19 cellular contexts compared by ENCODE assay signal in genomic region chr5:143533978-143534763, GRCh38.
DNase-seq lines count a peak whose midpoint lies in the region; ATAC-seq, FAIRE-seq and TF ChIP-seq lines count a peak whose summit lies in the region.
"Had no signal": no experiment of that assay in that cellular context is flagged by ENCODE, and none has a peak within 500 bp of the region (broad histone marks: within the 10 kb centered on the region; RNA-seq: fewer than 3 reads in every experiment).

No MANE protein-coding gene starts in this region.

- peak; percentile 70 for ATAC-seq in Right ventricle myocardium inferior
- ATAC-seq in right cardiac atrium: peak; percentile 41 to 42
- ATAC-seq in HG02759 (IDR thresholded peaks at IDR 0.05; ENCODE audit: unreplicated experiment): no peak

- no peak overlapping the region for H3K4me3 Mint-ChIP-seq in chondrocyte (ENCODE audit: unreplicated experiment)
- H3K4me3 Mint-ChIP-seq in immature natural killer cell: no peak overlapping the region
- H3K4me3 Mint-ChIP-seq: CD8-positive, alpha-beta memory T cell had no signal

- H3K27me3 ChIP-seq in right atrium auricular region (no peaks in the 10 kb centered on the region), right cardiac atrium (ENCODE audit: control insufficient read depth, insufficient read depth) (no peaks in the 10 kb centered on the region)
- H3K27me3 ChIP-seq: BLaER1 treated with 17β-estradiol and CSF1 and Interleukin-3, amounts not matched to agents 10 nM and 100 nM; MG63 had no signal

- peaks cover 0 to 7% of the 10 kb centered on the region in 2 donors for H3K9me3 ChIP-seq in right atrium auricular region
- H3K9me3 ChIP-seq in right cardiac atrium (ENCODE audit: control insufficient read depth, low read length): no peaks in the 10 kb centered on the region

- no peaks in the 10 kb centered on the region for H3K4me1 ChIP-seq in right atrium auricular region
- no peaks in the 10 kb centered on the region for H3K4me1 ChIP-seq in right cardiac atrium (ENCODE audit: control insufficient read depth, insufficient read depth, low read length)
- H3K4me1 ChIP-seq: BLaER1 treated with 17β-estradiol and CSF1 and Interleukin-3, amounts not matched to agents 10 nM and 100 nM had no signal

- no peaks in the 10 kb centered on the region for H3K36me3 ChIP-seq in right atrium auricular region
- H3K36me3 ChIP-seq: BLaER1 treated with 17β-estradiol and CSF1 and Interleukin-3, amounts not matched to agents 10 nM and 100 nM had no signal

- no peak overlapping the region for H3K27ac ChIP-seq in right atrium auricular region
- H3K27ac ChIP-seq in right cardiac atrium (ENCODE audit: low read length): no peak overlapping the region
- H3K27ac ChIP-seq: BLaER1 treated with 17β-estradiol and CSF1 and Interleukin-3, amounts not matched to agents 10 nM and 100 nM; KMS-11 had no signal

- 66% methylated on average over 4 of the region's 4 CpGs for WGBS in right cardiac atrium

- DNase-seq in Right ventricle myocardium inferior (ENCODE audit: missing footprints): no peak
- no peak for DNase-seq in right atrium auricular region (ENCODE audit: low spot score)
- peak; percentile 27 for DNase-seq in RCC 7860 (ENCODE audit: low spot score)
- DNase-seq in right cardiac atrium: peak in 1 of 3 donors; percentile 59
- DNase-seq in GM19239 (ENCODE audit: insufficient read length, low spot score): no peak
- no peak for DNase-seq in chondrocyte (ENCODE audit: low spot score)
- DNase-seq in immature natural killer cell: no peak
- DNase-seq: CD8-positive, alpha-beta memory T cell; EL; MG63; NCI-H1092; NCI-H146; NCI-H2081; NCI-H510A treated with DMSO at 0.1 percent for 48 hours; SHP77 had no signal

- no peak for FAIRE-seq in RCC 7860 (lab: Jason Lieb, UNC)
- FAIRE-seq in GM19239 (lab: Jason Lieb, UNC): no peak
- FAIRE-seq: A204.1 had no signal

- H3K27me3 Mint-ChIP-seq in chondrocyte (ENCODE audit: low read depth): no peaks in the 10 kb centered on the region
- H3K27me3 Mint-ChIP-seq in immature natural killer cell (ENCODE audit: low read depth in 3 of 3): peaks cover 0 to 7% (median 4%) of the 10 kb centered on the region in 3 donors

- H3K36me3 Mint-ChIP-seq in chondrocyte (ENCODE audit: low read depth) (no peaks in the 10 kb centered on the region), immature natural killer cell (no peaks in the 10 kb centered on the region)
- H3K36me3 Mint-ChIP-seq: CD8-positive, alpha-beta memory T cell had no signal

- intact Hi-C loops in Right ventricle myocardium inferior (cut with DNase I) (no loop called here), right cardiac atrium (cut with DNase I) (no loop called here)

- no peak for TF ChIP-seq CTCF in right atrium auricular region (IDR thresholded peaks at IDR 0.05)
- no peak for TF ChIP-seq CTCF in chondrocyte (IDR thresholded peaks at IDR 0.05)

- H3K4me1 Mint-ChIP-seq in chondrocyte (ENCODE audit: low read depth) (peaks cover 14% of the 10 kb centered on the region), immature natural killer cell (no peaks in the 10 kb centered on the region)
- H3K4me1 Mint-ChIP-seq: CD8-positive, alpha-beta memory T cell had no signal

- H3K27ac Mint-ChIP-seq in chondrocyte (ENCODE audit: unreplicated experiment) (no peak overlapping the region), immature natural killer cell (no peak overlapping the region)
- H3K27ac Mint-ChIP-seq: CD8-positive, alpha-beta memory T cell had no signal

- H3K9me3 Mint-ChIP-seq in chondrocyte (ENCODE audit: low read depth) (no peaks in the 10 kb centered on the region), immature natural killer cell (peaks cover 0 to 3% (median 2%) of the 10 kb centered on the region in 6 donors)

- no peak overlapping the region for H3K4me3 ChIP-seq in right atrium auricular region
- no peak overlapping the region for H3K4me3 ChIP-seq in right cardiac atrium (ENCODE audit: low read length)
- H3K4me3 ChIP-seq: BLaER1 treated with 17β-estradiol and CSF1 and Interleukin-3, amounts not matched to agents 10 nM and 100 nM; MG63 had no signal
